In genomic region chr18:35136248-35136647, GRCh38 we compare ENCODE assay signal across 1 cellular context.
TF ChIP-seq lines count a peak whose summit lies in the region.

No MANE protein-coding gene starts in this region.

TF ChIP-seq in K562, 482 proteins besides CTCF, POLR2A, EP300 and RAD21 (continued from another document and continues in another):
- no peak for TF ChIP-seq ZBTB40 (IDR thresholded peaks at IDR 0.05)
- TF ChIP-seq ZBTB40 (CRISPR knock-in tag; IDR thresholded peaks at IDR 0.05) = no peak
- TF ChIP-seq XRCC4 (IDR thresholded peaks at IDR 0.05; ENCODE audit: extremely low read depth, insufficient read depth, insufficient read length) = no peak
- peak; percentile 82 for TF ChIP-seq JUND (IDR thresholded peaks at IDR 0.05; ENCODE audit: borderline replicate concordance, low read depth, low read length)
- TF ChIP-seq JUND (tag; IDR thresholded peaks at IDR 0.05; ENCODE audit: borderline replicate concordance, low read depth, low read length) = peak; percentile 88; the same call in 1 of the 3 replicates
- TF ChIP-seq NCOA6 (IDR thresholded peaks at IDR 0.05) = no peak
- TF ChIP-seq GMEB1 (CRISPR knock-in tag; IDR thresholded peaks at IDR 0.05) = no peak
- TF ChIP-seq THAP7 (CRISPR knock-in tag; IDR thresholded peaks at IDR 0.05) = no peak
- TF ChIP-seq ZNF318 (IDR thresholded peaks at IDR 0.05; ENCODE audit: borderline replicate concordance in 1 of 2, low read depth in 1 of 2) = no peak
- no peak for TF ChIP-seq ZNF311 (CRISPR knock-in tag; IDR thresholded peaks at IDR 0.05)
- TF ChIP-seq CREB1 (IDR thresholded peaks at IDR 0.05) = peak; percentile 40; the same call in 1 of the 2 replicates
- TF ChIP-seq CREB1 (CRISPR knock-in tag; IDR thresholded peaks at IDR 0.05) = no peak
- TF ChIP-seq FOXA3 (CRISPR knock-in tag; conservative IDR thresholded peaks at IDR 0.05 in 1 of 2, IDR thresholded peaks at IDR 0.05 in 1 of 2) = no peak
- no peak for TF ChIP-seq SAFB2 (IDR thresholded peaks at IDR 0.05; ENCODE audit: borderline replicate concordance, low read depth, low read length, severe bottlenecking)
- no peak for TF ChIP-seq PURB (CRISPR knock-in tag; IDR thresholded peaks at IDR 0.05; ENCODE audit: low read depth)
- no peak for TF ChIP-seq HCFC1 (IDR thresholded peaks at IDR 0.05; ENCODE audit: low read depth, low read length)
- TF ChIP-seq TCF3 (CRISPR knock-in tag; IDR thresholded peaks at IDR 0.05) = peak; percentile 92
- peak; percentile 90 for TF ChIP-seq CBFA2T3 (IDR thresholded peaks at IDR 0.05)
- no peak for TF ChIP-seq SRSF9 (IDR thresholded peaks at IDR 0.05; ENCODE audit: borderline replicate concordance, low read depth, low read length)
- TF ChIP-seq NFIC (IDR thresholded peaks at IDR 0.05) = peak; percentile 38; the same call in 1 of the 2 replicates
- no peak for TF ChIP-seq ZNF280A (IDR thresholded peaks at IDR 0.05; ENCODE audit: low read depth, partially characterized antibody)
- TF ChIP-seq MTA1 (IDR thresholded peaks at IDR 0.05; ENCODE audit: borderline replicate concordance) = peak; percentile 52; the same call in 1 of the 2 replicates
- peak; percentile 91 for TF ChIP-seq DPF2 (IDR thresholded peaks at IDR 0.05)
- TF ChIP-seq STAT6 (CRISPR knock-in tag; IDR thresholded peaks at IDR 0.05) = no peak
- TF ChIP-seq ZNF785 (CRISPR knock-in tag; IDR thresholded peaks at IDR 0.05) = no peak
- TF ChIP-seq TAL1 (IDR thresholded peaks at IDR 0.05) = peak; percentile 81
- TF ChIP-seq EWSR1 (IDR thresholded peaks at IDR 0.05; ENCODE audit: borderline replicate concordance, low read depth, partially characterized antibody) = no peak
- peak; percentile 86 for TF ChIP-seq MEF2A (IDR thresholded peaks at IDR 0.05; ENCODE audit: control insufficient read depth, low read depth, low read length)
- TF ChIP-seq MCM2 (IDR thresholded peaks at IDR 0.05; ENCODE audit: low read depth) = no peak
- no peak for TF ChIP-seq ZBTB43 (CRISPR knock-in tag; IDR thresholded peaks at IDR 0.05)
- TF ChIP-seq XRCC5 (IDR thresholded peaks at IDR 0.05; ENCODE audit: low read depth, low read length) = no peak
- TF ChIP-seq SIX5 (IDR thresholded peaks at IDR 0.05; ENCODE audit: borderline replicate concordance in 1 of 2, insufficient read depth in 1 of 2, low read depth in 1 of 2, low read length in 2 of 2) = no peak
